In genomic region chr1:155689122-155689607, GRCh38 we compare ENCODE assay signal across 8 cellular contexts. TPM values are rescaled to one million over a fixed set of nuclear protein-coding genes. Genes with fewer than 3 reads are reported as not detected.
DNase-seq lines count a peak whose midpoint lies in the region; ATAC-seq, FAIRE-seq and TF ChIP-seq lines count a peak whose summit lies in the region.
"Not testable (repeated sequence)": the region's sequence is repeated elsewhere in the genome, so short reads cannot be mapped to it uniquely, and the experiment has no call there.

No MANE protein-coding gene starts in this region.

- peaks cover 54% of the 10 kb centered on the region for H3K4me1 Mint-ChIP-seq in activated B cell treated with CpG ODN at 0.5 μM for 24 hours

- DNase-seq in GM12892 (ENCODE audit: insufficient read length); MG63; activated B cell treated with CpG ODN at 0.5 μM for 24 hours; brain microvascular endothelial cell; fibroblast of pulmonary artery (ENCODE audit: low read depth); lung (ENCODE audit: low spot score); vagina (ENCODE audit: extremely low spot score in 2 of 2): not testable (repeated sequence)

- intact Hi-C loops in activated B cell treated with CpG ODN at 0.5 μM for 24 hours (cut with micrococcal nuclease) = loop anchor here (2.0 kb wide), 1 partner anchor 56 kb away; no protein-coding TSS in a partner anchor
- intact Hi-C loops in vagina (cut with DNase I) = not testable (repeated sequence)

- 0% methylated on average over 23 to 25 of the region's 25 CpGs for WGBS in lung, 2 donors

- H3K27me3 Mint-ChIP-seq in activated B cell treated with CpG ODN at 0.5 μM for 24 hours = not testable (repeated sequence)

- not testable (repeated sequence) for ATAC-seq in activated B cell treated with CpG ODN at 0.5 μM for 24 hours (ENCODE audit: low read depth); lung (ENCODE audit: insufficient read depth, low FRiP score)

- not testable (repeated sequence) for H3K4me1 ChIP-seq in lung (ENCODE audit: control insufficient read depth in 2 of 2, insufficient read depth in 2 of 2, low read length in 2 of 2); rectal smooth muscle tissue (ENCODE audit: control insufficient read depth, insufficient read depth, low read length)
- H3K4me1 ChIP-seq in vagina = peaks cover 42% of the 10 kb centered on the region

- CTCF ChIA-PET in activated B cell treated with CpG ODN at 0.5 μM for 24 hours (lab: Charles Lee) = not testable (repeated sequence)

- in situ Hi-C loops in brain microvascular endothelial cell (cut with HindIII; ENCODE audit: low pct_ligation_motif_present, low sequenced_read_pairs) = not testable (repeated sequence)

- peak overlapping the region; percentile 98 for H3K4me3 ChIP-seq in MG63
- H3K4me3 ChIP-seq in brain microvascular endothelial cell (ENCODE audit: low read depth, low read length) = peak overlapping the region; percentile 96
- H3K4me3 ChIP-seq in fibroblast of pulmonary artery (replicated peaks; ENCODE audit: low read depth, low read length) = peak overlapping the region; percentile 92
- H3K4me3 ChIP-seq in lung = peak overlapping the region; percentile 82
- H3K4me3 ChIP-seq in rectal smooth muscle tissue (ENCODE audit: low read length) = peak overlapping the region; percentile 99
- H3K4me3 ChIP-seq in vagina = peak overlapping the region; percentile 75 to 95

- POLR2A ChIA-PET in activated B cell treated with CpG ODN at 0.5 μM for 24 hours (lab: Charles Lee) = interaction anchor here (0.7 kb wide), 1 partner anchor 265 kb away, joined by 3 read pairs; no protein-coding TSS in a partner anchor

- peaks cover 20% of the 10 kb centered on the region for H3K9me3 ChIP-seq in MG63
- not testable (repeated sequence) for H3K9me3 ChIP-seq in lung (ENCODE audit: control insufficient read depth in 2 of 2, insufficient read depth in 1 of 2, low read length in 1 of 2); vagina

- not testable (repeated sequence) for TF ChIP-seq CTCF in activated B cell treated with CpG ODN at 0.5 μM for 24 hours (IDR thresholded peaks at IDR 0.05); brain microvascular endothelial cell (IDR thresholded peaks at IDR 0.05; ENCODE audit: low read depth, low read length, missing control alignments); fibroblast of pulmonary artery (IDR thresholded peaks at IDR 0.05; ENCODE audit: low read length, missing control alignments); lung (IDR thresholded peaks at IDR 0.05; ENCODE audit: control extremely low read depth, extremely low read depth); vagina (IDR thresholded peaks at IDR 0.05)

- peaks cover 40% of the 10 kb centered on the region for H3K36me3 Mint-ChIP-seq in activated B cell treated with CpG ODN at 0.5 μM for 24 hours (ENCODE audit: low read depth)

- peak; percentile 71 for FAIRE-seq in GM12892 (lab: Jason Lieb, UNC)

- H3K27ac ChIP-seq in brain microvascular endothelial cell (peak overlapping the region; percentile 100), lung (ENCODE audit: low read depth in 1 of 2, low read length in 1 of 2) (peak overlapping the region; percentile 83 to 97), rectal smooth muscle tissue (ENCODE audit: low read depth, low read length) (peak overlapping the region; percentile 96), vagina (peak overlapping the region; percentile 96)

- TF ChIP-seq POLR2A in GM12892 (IDR thresholded peaks at IDR 0.05; ENCODE audit: low read depth, low read length) = not testable (repeated sequence)
- TF ChIP-seq POLR2A in vagina (IDR thresholded peaks at IDR 0.05) = peak in 1 of 2 donors; percentile 21

- not testable (repeated sequence) for H3K9me3 Mint-ChIP-seq in activated B cell treated with CpG ODN at 0.5 μM for 24 hours

- H3K27ac Mint-ChIP-seq in activated B cell treated with CpG ODN at 0.5 μM for 24 hours = peak overlapping the region; percentile 94

- not testable (repeated sequence) for H3K27me3 ChIP-seq in MG63; brain microvascular endothelial cell (replicated peaks); lung (ENCODE audit: control insufficient read depth, insufficient read depth); rectal smooth muscle tissue (ENCODE audit: control insufficient read depth, insufficient read depth, low read length); vagina

- peaks cover 63% of the 10 kb centered on the region for H3K36me3 ChIP-seq in MG63
- H3K36me3 ChIP-seq in brain microvascular endothelial cell (replicated peaks) = peaks cover 16% of the 10 kb centered on the region
- not testable (repeated sequence) for H3K36me3 ChIP-seq in lung (ENCODE audit: control insufficient read depth in 2 of 2, insufficient read depth in 2 of 2, low read length in 2 of 2); rectal smooth muscle tissue (ENCODE audit: control insufficient read depth, insufficient read depth, low read length)
- H3K36me3 ChIP-seq in vagina = peaks cover 0 to 10% of the 10 kb centered on the region in 2 donors

- peak overlapping the region; percentile 58 for H3K9ac ChIP-seq in rectal smooth muscle tissue (ENCODE audit: low read length)

- peak overlapping the region; percentile 98 for H3K4me3 Mint-ChIP-seq in activated B cell treated with CpG ODN at 0.5 μM for 24 hours

RNA-seq across cellular contexts. Expression of gene DAP3, which starts 0.3 kb away (rescaled TPM):
- polyA plus RNA-seq in GM12892 (2012; ENCODE audit: missing spikeins) = 136 TPM
- total RNA-seq in MG63 (2014; rRNA removed; shearing (Covaris generic); ENCODE audit: low replicate concordance) = 79.0 and 111 TPM in 2 replicates
- total RNA-seq in activated B cell treated with CpG ODN at 0.5 μM for 24 hours = 138 and 144 TPM in 2 replicates
- total RNA-seq in lung = 10 to 100 TPM; 50.0 to 99.5 TPM
- polyA plus RNA-seq in lung = 100 to 1,000 TPM in 1 of 2 donors, 10 to 100 TPM in 1; 85.1 to 101 TPM
- total RNA-seq in vagina = 129 TPM

RNA-seq across cellular contexts. Expression of gene YY1AP1, which starts 0.6 kb away (rescaled TPM):
- polyA plus RNA-seq in GM12892 (2012; ENCODE audit: missing spikeins) = 42.9 TPM
- 32.6 and 48.1 TPM in 2 replicates for total RNA-seq in MG63 (2014; rRNA removed; shearing (Covaris generic); ENCODE audit: low replicate concordance)
- total RNA-seq in activated B cell treated with CpG ODN at 0.5 μM for 24 hours = 89.6 and 101 TPM in 2 replicates
- 100 to 1,000 TPM in 1 of 2 donors, 10 to 100 TPM in 1; 55.6 to 177 TPM for total RNA-seq in lung
- polyA plus RNA-seq in lung = 10 to 100 TPM; 25.7 to 41.0 TPM
- 116 TPM for total RNA-seq in vagina
